ENCODE assay signal across 14 cellular contexts in the genomic region with DNA sequence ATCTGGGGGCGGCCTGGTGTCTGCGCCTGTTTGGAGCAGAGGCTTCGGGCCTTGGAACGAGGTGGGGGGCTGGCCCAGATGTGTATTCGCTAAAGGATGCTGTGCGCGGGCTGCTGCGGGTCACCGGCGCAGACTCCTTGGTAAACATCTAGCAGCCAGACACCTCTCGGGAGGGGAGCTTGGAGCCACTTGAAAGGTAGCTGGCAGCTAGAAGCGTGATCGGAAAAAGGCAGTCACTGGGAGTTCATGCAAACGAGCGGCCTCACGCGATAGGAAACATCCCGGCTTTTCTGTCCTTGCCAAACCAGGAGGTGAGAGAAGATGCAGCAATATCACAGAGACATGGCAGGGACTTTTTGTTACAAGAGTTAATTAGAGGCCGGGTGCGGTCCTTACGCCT. TPM values are rescaled to one million over a fixed set of nuclear protein-coding genes. Genes with fewer than 3 reads are reported as not detected.
"Had no signal": no experiment of that assay in that cellular context is flagged by ENCODE, and none has a peak within 500 bp of the region (broad histone marks: within the 10 kb centered on the region; RNA-seq: fewer than 3 reads in every experiment).

No MANE protein-coding gene starts in this region.

- ATAC-seq: activated T-cell treated with anti-CD3 and anti-CD28 coated beads, Interleukin-2, amount 50 U/mL, for 4 hours; foreskin keratinocyte; heart left ventricle; left ventricle myocardium superior had no signal

- H3K4me3 ChIP-seq: esophagus squamous epithelium, heart left ventricle, skin epidermis, stomach, thyroid gland had no signal

- H3K36me3 Mint-ChIP-seq: activated CD4-positive, alpha-beta memory T cell treated with anti-CD3 and anti-CD28 coated beads for 36 hours; activated naive CD8-positive, alpha-beta T cell treated with anti-CD3 and anti-CD28 coated beads for 36 hours had no signal

- H3K27me3 ChIP-seq: thyroid gland had no signal

- H3K27ac ChIP-seq: esophagus squamous epithelium, foreskin keratinocyte, heart left ventricle, stomach, thyroid gland had no signal

- H3K4me3 Mint-ChIP-seq: activated CD4-positive, alpha-beta memory T cell treated with anti-CD3 and anti-CD28 coated beads for 36 hours; activated naive CD8-positive, alpha-beta T cell treated with anti-CD3 and anti-CD28 coated beads for 36 hours; activated T-cell treated with anti-CD3 and anti-CD28 coated beads, Interleukin-2, amount 50 U/mL, for 4 hours had no signal

- H3K9me3 Mint-ChIP-seq: activated CD4-positive, alpha-beta memory T cell treated with anti-CD3 and anti-CD28 coated beads for 36 hours; activated naive CD8-positive, alpha-beta T cell treated with anti-CD3 and anti-CD28 coated beads for 36 hours; activated T-cell treated with anti-CD3 and anti-CD28 coated beads, Interleukin-2, amount 50 U/mL, for 4 hours had no signal

- H3K4me1 ChIP-seq: foreskin keratinocyte, heart left ventricle, stomach, thyroid gland had no signal

- H3K27ac Mint-ChIP-seq: activated CD4-positive, alpha-beta memory T cell treated with anti-CD3 and anti-CD28 coated beads for 36 hours; activated naive CD8-positive, alpha-beta T cell treated with anti-CD3 and anti-CD28 coated beads for 36 hours had no signal

- H3K36me3 ChIP-seq: esophagus squamous epithelium, heart left ventricle, stomach, thyroid gland had no signal

- H3K9me3 ChIP-seq: esophagus squamous epithelium, thyroid gland had no signal

- H3K4me1 Mint-ChIP-seq: activated naive CD8-positive, alpha-beta T cell treated with anti-CD3 and anti-CD28 coated beads for 36 hours had no signal

- DNase-seq: activated CD4-positive, alpha-beta memory T cell treated with anti-CD3 and anti-CD28 coated beads for 36 hours; activated effector memory CD4-positive, alpha-beta T cell treated with anti-CD3 and anti-CD28 coated beads, Interleukin-2, amount 50 U/mL, for 16 hours; activated naive CD8-positive, alpha-beta T cell treated with anti-CD3 and anti-CD28 coated beads for 36 hours; activated T-cell treated with anti-CD3 and anti-CD28 coated beads, Interleukin-2, amount 50 U/mL, for 4 hours; aorta; esophagus squamous epithelium; foreskin keratinocyte; left ventricle myocardium superior; stomach; thyroid gland had no signal

RNA-seq across cellular contexts. Expression of gene LAMC3, which starts 8.1 kb away (rescaled TPM):
- total RNA-seq: bronchial epithelial cell, foreskin keratinocyte had no signal
- polyA plus RNA-seq: foreskin keratinocyte, keratinocyte had no signal
